Comparison of ENCODE assay signal across 9 cellular contexts in genomic region chr20:50646483-50646996, GRCh38. TPM values are rescaled to one million over a fixed set of nuclear protein-coding genes. Genes with fewer than 3 reads are reported as not detected.
A peak's percentile ranks its signal among the peaks of the same experiment; 100 is the strongest.
DNase-seq lines count a peak whose midpoint lies in the region; ATAC-seq and TF ChIP-seq lines count a peak whose summit lies in the region.
"Had no signal": no experiment of that assay in that cellular context is flagged by ENCODE, and none has a peak within 500 bp of the region (broad histone marks: within the 10 kb centered on the region; RNA-seq: fewer than 3 reads in every experiment).

No MANE protein-coding gene starts in this region.

- ATAC-seq in upper lobe of right lung, result no peak
- ATAC-seq in natural killer cell treated with Interleukin-12 subunit alpha and Interleukin-12 subunit beta and Interleukin-15 and Interleukin-18, amount 100 ng/mL, for 72 hours, result no peak
- no peak for ATAC-seq in GM18519 (IDR thresholded peaks at IDR 0.05; ENCODE audit: low FRiP score, unreplicated experiment)

- H3K36me3 ChIP-seq in kidney epithelial cell (ENCODE audit: control insufficient read depth, insufficient read depth, low read length) (no peaks in the 10 kb centered on the region), upper lobe of right lung (no peaks in the 10 kb centered on the region)

- H3K4me1 ChIP-seq in upper lobe of right lung, result peaks cover 13% of the 10 kb centered on the region

- no peak overlapping the region for H3K4me3 ChIP-seq in kidney epithelial cell (ENCODE audit: low read depth, low read length)
- no peak overlapping the region for H3K4me3 ChIP-seq in upper lobe of right lung

- BruUV-seq in MCF 10A (replicated peaks; lab: Mats Ljungman, UMichigan), result no TSS peak

- H3K4me3 Mint-ChIP-seq in MCF 10A (ENCODE audit: unreplicated experiment), result no peak overlapping the region
- H3K4me3 Mint-ChIP-seq in natural killer cell treated with Interleukin-12 subunit alpha and Interleukin-12 subunit beta and Interleukin-15 and Interleukin-18, amount 100 ng/mL, for 72 hours, result no peak overlapping the region
- H3K4me3 Mint-ChIP-seq: activated CD4-positive, alpha-beta memory T cell treated with anti-CD3 and anti-CD28 coated beads for 36 hours had no signal

- peak; percentile 23 for TF ChIP-seq CTCF in MCF 10A (IDR thresholded peaks at IDR 0.05; ENCODE audit: unreplicated experiment)
- TF ChIP-seq CTCF in kidney epithelial cell (IDR thresholded peaks at IDR 0.05; ENCODE audit: insufficient read depth, low read length, poor library complexity, severe bottlenecking), result peak; percentile 25
- peak; percentile 34 for TF ChIP-seq CTCF in upper lobe of right lung (IDR thresholded peaks at IDR 0.05)

- H3K9me3 ChIP-seq in upper lobe of right lung, result no peaks in the 10 kb centered on the region

- H3K27me3 ChIP-seq in kidney epithelial cell (ENCODE audit: control insufficient read depth, insufficient read depth, low read length), result no peaks in the 10 kb centered on the region
- no peaks in the 10 kb centered on the region for H3K27me3 ChIP-seq in upper lobe of right lung

- peak; percentile 52 for DNase-seq in DMS53 (lab: John Stamatoyannopoulos, UW)
- no peak for DNase-seq in DMS53 treated with DMSO at 0.1 percent for 48 hours (lab: John Stamatoyannopoulos, UW; ENCODE audit: unreplicated experiment)
- peak; percentile 62 for DNase-seq in MCF 10A (ENCODE audit: unreplicated experiment)
- no peak for DNase-seq in kidney epithelial cell (ENCODE audit: low read depth)
- no peak for DNase-seq in upper lobe of right lung
- no peak for DNase-seq in glomerular visceral epithelial cell (ENCODE audit: extremely low spot score)
- no peak for DNase-seq in natural killer cell treated with Interleukin-12 subunit alpha and Interleukin-12 subunit beta and Interleukin-15 and Interleukin-18, amount 100 ng/mL, for 72 hours (ENCODE audit: low spot score)
- DNase-seq: activated CD4-positive, alpha-beta memory T cell treated with anti-CD3 and anti-CD28 coated beads for 36 hours had no signal

- POLR2A ChIA-PET in MCF 10A (lab: Yijun Ruan, JAX), result interaction anchor here (0.6 to 3.0 kb wide), 5 partner anchors 16 to 107 kb away, joined by 3 to 16 read pairs (median 4); no protein-coding TSS in a partner anchor

- H3K27me3 Mint-ChIP-seq in MCF 10A (ENCODE audit: insufficient read depth, unreplicated experiment), result no peaks in the 10 kb centered on the region
- H3K27me3 Mint-ChIP-seq in natural killer cell treated with Interleukin-12 subunit alpha and Interleukin-12 subunit beta and Interleukin-15 and Interleukin-18, amount 100 ng/mL, for 72 hours, result peaks cover 0 to 3% of the 10 kb centered on the region in 2 donors
- H3K27me3 Mint-ChIP-seq: activated CD4-positive, alpha-beta memory T cell treated with anti-CD3 and anti-CD28 coated beads for 36 hours had no signal

- no peaks in the 10 kb centered on the region for H3K9me3 Mint-ChIP-seq in MCF 10A (ENCODE audit: unreplicated experiment)
- H3K9me3 Mint-ChIP-seq in natural killer cell treated with Interleukin-12 subunit alpha and Interleukin-12 subunit beta and Interleukin-15 and Interleukin-18, amount 100 ng/mL, for 72 hours, result no peaks in the 10 kb centered on the region

- CTCF ChIA-PET in MCF 10A (lab: Yijun Ruan, JAX), result interaction anchor here (0.7 to 4.9 kb wide), 9 partner anchors 10 to 142 kb away, joined by 3 to 26 read pairs (median 4); no protein-coding TSS in a partner anchor

- peaks cover 6% of the 10 kb centered on the region for H3K36me3 Mint-ChIP-seq in MCF 10A (ENCODE audit: insufficient read depth, unreplicated experiment)
- no peaks in the 10 kb centered on the region for H3K36me3 Mint-ChIP-seq in natural killer cell treated with Interleukin-12 subunit alpha and Interleukin-12 subunit beta and Interleukin-15 and Interleukin-18, amount 100 ng/mL, for 72 hours
- H3K36me3 Mint-ChIP-seq: activated CD4-positive, alpha-beta memory T cell treated with anti-CD3 and anti-CD28 coated beads for 36 hours had no signal

- peak overlapping the region; percentile 70 for H3K27ac ChIP-seq in upper lobe of right lung

- peaks cover 14% of the 10 kb centered on the region for H3K4me1 Mint-ChIP-seq in MCF 10A (ENCODE audit: insufficient read depth, unreplicated experiment)
- H3K4me1 Mint-ChIP-seq in natural killer cell treated with Interleukin-12 subunit alpha and Interleukin-12 subunit beta and Interleukin-15 and Interleukin-18, amount 100 ng/mL, for 72 hours (ENCODE audit: low read depth in 2 of 2), result no peaks in the 10 kb centered on the region

- intact Hi-C loops in MCF 10A (cut with micrococcal nuclease) (no loop called here), upper lobe of right lung (cut with DNase I) (no loop called here)

- peak overlapping the region; percentile 93 for H3K27ac Mint-ChIP-seq in MCF 10A (ENCODE audit: low read depth, unreplicated experiment)
- H3K27ac Mint-ChIP-seq in natural killer cell treated with Interleukin-12 subunit alpha and Interleukin-12 subunit beta and Interleukin-15 and Interleukin-18, amount 100 ng/mL, for 72 hours, result no peak overlapping the region
- H3K27ac Mint-ChIP-seq: activated CD4-positive, alpha-beta memory T cell treated with anti-CD3 and anti-CD28 coated beads for 36 hours had no signal

RNA-seq across cellular contexts. Expression of gene RIPOR3, which starts 44.8 kb away (rescaled TPM):
- total RNA-seq in MCF 10A (2022), result not detected in 2 replicates
- total RNA-seq in kidney epithelial cell, result 0.08 and 0.41 TPM in 2 replicates
- 6.8 TPM for total RNA-seq in upper lobe of right lung
- total RNA-seq in natural killer cell treated with Interleukin-12 subunit alpha and Interleukin-12 subunit beta and Interleukin-15 and Interleukin-18, amount 100 ng/mL, for 72 hours, result not detected
- total RNA-seq: activated CD4-positive, alpha-beta memory T cell treated with anti-CD3 and anti-CD28 coated beads for 36 hours had no signal

Comparison
In these comparisons a context has a peak if more than half of its experiments do, and no peak if none do; other contexts are left out.
1. DNase-seq: peak in DMS53 (single experiment) and MCF 10A (single experiment); none in DMS53 treated with DMSO at 0.1 percent for 48 hours (single experiment), kidney epithelial cell (single experiment), upper lobe of right lung (single experiment), glomerular visceral epithelial cell (single experiment) and natural killer cell treated with Interleukin-12 subunit alpha and Interleukin-12 subunit beta and Interleukin-15 and Interleukin-18, amount 100 ng/mL, for 72 hours (single experiment).
2. Peak in every context shown above with its lines, with median percentiles within 50 percentile points of each other: CTCF ChIP-seq.